In the genomic region with DNA sequence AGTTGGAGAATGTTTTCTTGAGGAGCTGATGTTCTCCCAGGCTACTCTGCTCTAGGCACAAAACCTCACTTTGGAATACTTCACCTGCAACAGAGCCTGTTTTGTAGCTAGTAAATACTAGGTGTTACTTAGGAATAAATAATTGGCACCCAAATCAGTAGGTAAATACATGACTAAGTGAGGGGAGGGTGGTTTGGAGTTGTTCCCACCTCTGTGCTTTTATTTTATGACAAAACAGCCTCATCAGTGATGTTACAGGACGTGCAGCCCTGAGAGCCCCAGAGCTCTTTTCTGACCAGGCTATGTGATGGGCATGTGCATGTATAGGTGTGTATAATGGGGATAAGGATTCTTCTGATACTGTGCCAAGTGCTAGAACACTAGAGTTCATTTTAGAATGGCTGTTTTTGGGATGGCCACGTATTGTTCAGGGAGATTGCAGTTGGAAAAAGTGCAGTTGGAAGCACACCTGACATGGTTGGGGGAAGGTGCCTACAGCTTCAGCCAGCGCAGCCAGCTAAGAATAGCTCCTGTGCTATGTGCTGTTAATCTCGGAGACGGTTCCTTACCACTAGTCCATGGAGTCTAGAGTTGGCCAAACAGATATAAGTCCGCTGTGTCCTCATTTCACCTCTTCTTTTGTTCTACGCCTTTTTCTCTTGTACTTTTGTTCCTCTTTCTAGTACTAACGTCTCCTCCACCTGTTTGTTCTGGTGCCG, we compare ENCODE assay signal across 14 cellular contexts.
DNase-seq lines count a peak whose midpoint lies in the region; ATAC-seq and TF ChIP-seq lines count a peak whose summit lies in the region.
"Had no signal": no experiment of that assay in that cellular context is flagged by ENCODE, and none has a peak within 500 bp of the region (broad histone marks: within the 10 kb centered on the region; RNA-seq: fewer than 3 reads in every experiment).

No MANE protein-coding gene starts in this region.

- intact Hi-C loops in dorsolateral prefrontal cortex (cut with DNase I) (no loop called here), mucosa of descending colon (cut with DNase I, micrococcal nuclease) (no loop called here), uterus (cut with DNase I; ENCODE audit: low total_unique reads) (loop anchor here (10.0 kb wide), 1 partner anchor 92 kb away; no protein-coding TSS in a partner anchor)

- H3K4me1 ChIP-seq in SK-N-SH (ENCODE audit: control insufficient read depth in 1 of 2, insufficient read depth in 2 of 2, low read depth in 1 of 2, low read length in 1 of 2): peaks cover 20 to 57% of the 10 kb centered on the region in 2 experiments
- H3K4me1 ChIP-seq in mucosa of descending colon (ENCODE audit: low read depth): peaks cover 36% of the 10 kb centered on the region
- H3K4me1 ChIP-seq in uterus: peaks cover 11 to 28% of the 10 kb centered on the region in 2 donors

- H3K79me2 ChIP-seq in SK-N-SH (ENCODE audit: insufficient read depth): peaks cover 98% of the 10 kb centered on the region

- peak overlapping the region in 1 of 2 experiments; percentile 28; a peak in 1 of 4 replicates for H3K27ac ChIP-seq in SK-N-SH (ENCODE audit: low read depth in 2 of 2, low read length in 1 of 2)
- H3K27ac ChIP-seq in dorsolateral prefrontal cortex: peak overlapping the region; percentile 48 to 99 (median 91)
- peak overlapping the region; percentile 47 to 100 for H3K27ac ChIP-seq in uterus
- H3K27ac ChIP-seq: HL-60, spleen had no signal

- CTCF ChIA-PET in SK-N-SH (lab: Yijun Ruan, JAX): interaction anchor here (1.0 to 1.5 kb wide), 4 partner anchors 24 to 351 kb away, joined by 3 to 6 read pairs (median 3); no protein-coding TSS in a partner anchor

- H3K9ac ChIP-seq in SK-N-SH: no peak overlapping the region

- DNase-seq in SK-N-SH (no peak), dorsolateral prefrontal cortex (no peak), mucosa of descending colon (no peak), uterus (no peak), germinal center (ENCODE audit: low spot score) (no peak), NCI-H1694 (lab: John Stamatoyannopoulos, UW) (no peak)
- DNase-seq: cerebellar nuclear complex, foreskin melanocyte, NCI-H1048, PC-9, spleen had no signal

- H3F3A ChIP-seq in SK-N-SH (replicated peaks; ENCODE audit: insufficient read depth): peaks cover 3% of the 10 kb centered on the region

- POLR2A ChIA-PET in SK-N-SH (lab: Yijun Ruan, JAX): no interaction called here

- H3K9me3 ChIP-seq in SK-N-SH: no peaks in the 10 kb centered on the region
- no peaks in the 10 kb centered on the region for H3K9me3 ChIP-seq in mucosa of descending colon
- H3K9me3 ChIP-seq in uterus: no peaks in the 10 kb centered on the region
- H3K9me3 ChIP-seq: spleen had no signal

- TF ChIP-seq RAD21 in SK-N-SH (IDR thresholded peaks at IDR 0.05; ENCODE audit: low read length): no peak

- H4K20me1 ChIP-seq in SK-N-SH (ENCODE audit: insufficient read depth): peaks cover 67% of the 10 kb centered on the region

- no peak overlapping the region for H2AFZ ChIP-seq in SK-N-SH (ENCODE audit: low read depth)
- H2AFZ ChIP-seq: PC-9 had no signal

- no peak overlapping the region for H3K4me3 ChIP-seq in SK-N-SH (ENCODE audit: low read depth in 2 of 2, low read length in 1 of 2)
- peak overlapping the region in 2 of 59 donors; percentile 11 to 24 for H3K4me3 ChIP-seq in dorsolateral prefrontal cortex
- no peak overlapping the region for H3K4me3 ChIP-seq in mucosa of descending colon
- no peak overlapping the region for H3K4me3 ChIP-seq in uterus
- H3K4me3 ChIP-seq: PC-9, spleen had no signal

- H3K27me3 ChIP-seq in SK-N-SH (ENCODE audit: insufficient read depth) (no peaks in the 10 kb centered on the region), dorsolateral prefrontal cortex (no peaks in the 10 kb centered on the region), uterus (no peaks in the 10 kb centered on the region)
- H3K27me3 ChIP-seq: spleen had no signal

- TF ChIP-seq POLR2A in uterus (IDR thresholded peaks at IDR 0.05): no peak

- H3K9me2 ChIP-seq in SK-N-SH: no peaks in the 10 kb centered on the region

- peaks cover 32 to 88% of the 10 kb centered on the region in 2 experiments for H3K36me3 ChIP-seq in SK-N-SH (replicated peaks in 1 of 2; ENCODE audit: control insufficient read depth in 1 of 2, insufficient read depth in 2 of 2, low read length in 1 of 2)
- H3K36me3 ChIP-seq in mucosa of descending colon (ENCODE audit: low read depth): no peaks in the 10 kb centered on the region
- no peaks in the 10 kb centered on the region for H3K36me3 ChIP-seq in uterus

- H3K4me2 ChIP-seq in SK-N-SH: no peak overlapping the region
- H3K4me2 ChIP-seq: PC-9 had no signal

- TF ChIP-seq CTCF in SK-N-SH (IDR thresholded peaks at IDR 0.05): no peak
- no peak for TF ChIP-seq CTCF in dorsolateral prefrontal cortex (IDR thresholded peaks at IDR 0.05 in 54 of 56, conservative IDR thresholded peaks at IDR 0.05 in 2 of 56; ENCODE audit: low read depth in 1 of 56, partially characterized antibody in 56 of 56)
- no peak for TF ChIP-seq CTCF in mucosa of descending colon (IDR thresholded peaks at IDR 0.05)
- no peak for TF ChIP-seq CTCF in uterus (IDR thresholded peaks at IDR 0.05)

- WGBS in SK-N-SH (ENCODE audit: low lambda C conversion rate): 67% methylated on average over 9 of the region's 9 CpGs

- peak; percentile 7; the same call in 1 of the 3 replicates for ATAC-seq in SK-N-SH treated with all-trans-retinoic acid at 6 μM for 48 hours
- ATAC-seq in mucosa of descending colon: peak; percentile 66
- ATAC-seq in HG02870 (IDR thresholded peaks at IDR 0.05; ENCODE audit: unreplicated experiment): no peak

- TF ChIP-seq EP300 in SK-N-SH (IDR thresholded peaks at IDR 0.05; ENCODE audit: borderline replicate concordance in 1 of 2, low read depth in 1 of 2, low read length in 1 of 2): no peak

TF ChIP-seq in SK-N-SH treated with all-trans-retinoic acid at 6 μM for 48 hours, 23 proteins besides CTCF, POLR2A, EP300 and RAD21 (continues in another document):
- TF ChIP-seq, protein P1, sequence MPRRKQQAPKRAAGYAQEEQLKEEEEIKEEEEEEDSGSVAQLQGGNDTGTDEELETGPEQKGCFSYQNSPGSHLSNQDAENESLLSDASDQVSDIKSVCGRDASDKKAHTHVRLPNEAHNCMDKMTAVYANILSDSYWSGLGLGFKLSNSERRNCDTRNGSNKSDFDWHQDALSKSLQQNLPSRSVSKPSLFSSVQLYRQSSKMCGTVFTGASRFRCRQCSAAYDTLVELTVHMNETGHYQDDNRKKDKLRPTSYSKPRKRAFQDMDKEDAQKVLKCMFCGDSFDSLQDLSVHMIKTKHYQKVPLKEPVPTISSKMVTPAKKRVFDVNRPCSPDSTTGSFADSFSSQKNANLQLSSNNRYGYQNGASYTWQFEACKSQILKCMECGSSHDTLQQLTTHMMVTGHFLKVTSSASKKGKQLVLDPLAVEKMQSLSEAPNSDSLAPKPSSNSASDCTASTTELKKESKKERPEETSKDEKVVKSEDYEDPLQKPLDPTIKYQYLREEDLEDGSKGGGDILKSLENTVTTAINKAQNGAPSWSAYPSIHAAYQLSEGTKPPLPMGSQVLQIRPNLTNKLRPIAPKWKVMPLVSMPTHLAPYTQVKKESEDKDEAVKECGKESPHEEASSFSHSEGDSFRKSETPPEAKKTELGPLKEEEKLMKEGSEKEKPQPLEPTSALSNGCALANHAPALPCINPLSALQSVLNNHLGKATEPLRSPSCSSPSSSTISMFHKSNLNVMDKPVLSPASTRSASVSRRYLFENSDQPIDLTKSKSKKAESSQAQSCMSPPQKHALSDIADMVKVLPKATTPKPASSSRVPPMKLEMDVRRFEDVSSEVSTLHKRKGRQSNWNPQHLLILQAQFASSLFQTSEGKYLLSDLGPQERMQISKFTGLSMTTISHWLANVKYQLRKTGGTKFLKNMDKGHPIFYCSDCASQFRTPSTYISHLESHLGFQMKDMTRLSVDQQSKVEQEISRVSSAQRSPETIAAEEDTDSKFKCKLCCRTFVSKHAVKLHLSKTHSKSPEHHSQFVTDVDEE (CRISPR knock-in tag; IDR thresholded peaks at IDR 0.05): no peak
- TF ChIP-seq PPARA (CRISPR knock-in tag; IDR thresholded peaks at IDR 0.05; ENCODE audit: borderline replicate concordance): no peak
- TF ChIP-seq TOX (CRISPR knock-in tag; IDR thresholded peaks at IDR 0.05; ENCODE audit: borderline replicate concordance): no peak
- TF ChIP-seq ZNF8 (CRISPR knock-in tag; IDR thresholded peaks at IDR 0.05): no peak
- no peak for TF ChIP-seq ISL1 (CRISPR knock-in tag; IDR thresholded peaks at IDR 0.05)
- no peak for TF ChIP-seq GLIS3 (CRISPR knock-in tag; IDR thresholded peaks at IDR 0.05)
- TF ChIP-seq ZFP30 (CRISPR knock-in tag; IDR thresholded peaks at IDR 0.05): no peak

TF ChIP-seq in SK-N-SH, 30 proteins besides CTCF, POLR2A, EP300 and RAD21 (continues in another document):
- TF ChIP-seq POLR2AphosphoS5 (IDR thresholded peaks at IDR 0.05; ENCODE audit: low read depth, low read length): no peak
- TF ChIP-seq, protein P2, sequence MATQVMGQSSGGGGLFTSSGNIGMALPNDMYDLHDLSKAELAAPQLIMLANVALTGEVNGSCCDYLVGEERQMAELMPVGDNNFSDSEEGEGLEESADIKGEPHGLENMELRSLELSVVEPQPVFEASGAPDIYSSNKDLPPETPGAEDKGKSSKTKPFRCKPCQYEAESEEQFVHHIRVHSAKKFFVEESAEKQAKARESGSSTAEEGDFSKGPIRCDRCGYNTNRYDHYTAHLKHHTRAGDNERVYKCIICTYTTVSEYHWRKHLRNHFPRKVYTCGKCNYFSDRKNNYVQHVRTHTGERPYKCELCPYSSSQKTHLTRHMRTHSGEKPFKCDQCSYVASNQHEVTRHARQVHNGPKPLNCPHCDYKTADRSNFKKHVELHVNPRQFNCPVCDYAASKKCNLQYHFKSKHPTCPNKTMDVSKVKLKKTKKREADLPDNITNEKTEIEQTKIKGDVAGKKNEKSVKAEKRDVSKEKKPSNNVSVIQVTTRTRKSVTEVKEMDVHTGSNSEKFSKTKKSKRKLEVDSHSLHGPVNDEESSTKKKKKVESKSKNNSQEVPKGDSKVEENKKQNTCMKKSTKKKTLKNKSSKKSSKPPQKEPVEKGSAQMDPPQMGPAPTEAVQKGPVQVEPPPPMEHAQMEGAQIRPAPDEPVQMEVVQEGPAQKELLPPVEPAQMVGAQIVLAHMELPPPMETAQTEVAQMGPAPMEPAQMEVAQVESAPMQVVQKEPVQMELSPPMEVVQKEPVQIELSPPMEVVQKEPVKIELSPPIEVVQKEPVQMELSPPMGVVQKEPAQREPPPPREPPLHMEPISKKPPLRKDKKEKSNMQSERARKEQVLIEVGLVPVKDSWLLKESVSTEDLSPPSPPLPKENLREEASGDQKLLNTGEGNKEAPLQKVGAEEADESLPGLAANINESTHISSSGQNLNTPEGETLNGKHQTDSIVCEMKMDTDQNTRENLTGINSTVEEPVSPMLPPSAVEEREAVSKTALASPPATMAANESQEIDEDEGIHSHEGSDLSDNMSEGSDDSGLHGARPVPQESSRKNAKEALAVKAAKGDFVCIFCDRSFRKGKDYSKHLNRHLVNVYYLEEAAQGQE (IDR thresholded peaks at IDR 0.05; ENCODE audit: low read depth, low read length): no peak
- TF ChIP-seq SIN3A (IDR thresholded peaks at IDR 0.05; ENCODE audit: borderline replicate concordance, low read depth, low read length): no peak
